Comparison of ENCODE assay signal across 9 cellular contexts in the genomic region with DNA sequence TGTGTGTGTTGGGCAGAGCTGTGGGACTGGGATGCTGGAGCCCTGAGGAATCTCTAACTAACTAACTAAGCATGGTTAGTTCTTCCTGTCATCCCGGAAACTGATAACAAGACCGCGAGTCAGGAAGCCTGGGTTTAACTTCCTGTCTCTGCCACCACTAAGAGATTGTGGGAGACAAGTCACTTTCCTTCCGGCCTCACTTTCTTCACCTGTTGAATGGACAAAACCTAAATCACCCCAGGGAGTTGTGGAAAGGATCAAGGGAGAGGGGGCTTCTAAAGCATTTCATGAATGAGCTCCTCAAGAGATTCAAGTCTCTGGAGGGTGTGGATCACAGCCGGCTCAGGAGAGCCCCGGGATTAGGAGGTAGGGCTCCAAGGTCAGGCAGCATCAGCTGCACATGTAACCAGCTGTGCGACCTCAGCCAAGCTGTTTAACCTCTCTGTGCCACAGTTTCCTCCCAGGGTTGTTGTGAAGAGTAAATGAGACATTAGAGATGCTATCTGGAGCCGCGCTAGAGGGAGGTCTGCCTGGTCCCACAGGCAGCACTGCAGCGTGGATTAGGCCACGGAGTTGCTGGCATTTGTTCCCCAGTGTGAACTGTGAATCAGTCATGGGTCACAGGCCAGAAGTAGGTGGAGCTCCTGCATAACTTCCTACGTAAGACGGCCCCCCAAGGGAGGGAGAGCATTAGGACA.
DNase-seq lines count a peak whose midpoint lies in the region; ATAC-seq and TF ChIP-seq lines count a peak whose summit lies in the region.
"Had no signal": no experiment of that assay in that cellular context is flagged by ENCODE, and none has a peak within 500 bp of the region (broad histone marks: within the 10 kb centered on the region; RNA-seq: fewer than 3 reads in every experiment).

No MANE protein-coding gene starts in this region.

- DNase-seq in ELR (ENCODE audit: low read depth) (peak; percentile 70), PC-3 (peak; percentile 45), lung microvascular endothelial cell (ENCODE audit: low read depth in 2 of 2) (peak; percentile 14 to 49), NCI-H345 treated with DMSO at 0.1 percent for 48 hours (lab: John Stamatoyannopoulos, UW; ENCODE audit: unreplicated experiment) (no peak), caudate nucleus (lab: John Stamatoyannopoulos, UW) (no peak)
- DNase-seq in activated naive CD4-positive, alpha-beta T cell treated with anti-CD3 and anti-CD28 coated beads, Interleukin-2, amount 50 U/mL, for 72 hours (ENCODE audit: low spot score in 2 of 2), result no peak
- DNase-seq: NCI-H1105 had no signal

- ATAC-seq in PC-3 (no peak), HG03571 (IDR thresholded peaks at IDR 0.05; ENCODE audit: unreplicated experiment) (no peak), GM18505 (IDR thresholded peaks at IDR 0.05; ENCODE audit: unreplicated experiment) (no peak)
- ATAC-seq in activated naive CD4-positive, alpha-beta T cell treated with anti-CD3 and anti-CD28 coated beads, Interleukin-2, amount 50 U/mL, for 72 hours, result peak; percentile 41 to 75

- H3K36me3 Mint-ChIP-seq in activated naive CD4-positive, alpha-beta T cell treated with anti-CD3 and anti-CD28 coated beads, Interleukin-2, amount 50 U/mL, for 72 hours, result no peaks in the 10 kb centered on the region

- no peaks in the 10 kb centered on the region for H3K9me2 ChIP-seq in PC-3 (replicated peaks; ENCODE audit: low read length)

- CTCF ChIA-PET in PC-3 (lab: Charles Lee), result no interaction called here

- H3K27ac ChIP-seq in PC-3 (ENCODE audit: low read length) (no peak overlapping the region), caudate nucleus (ENCODE audit: low read depth, low read length) (no peak overlapping the region)

- no TSS peak for BruUV-seq in PC-3 (replicated peaks; lab: Mats Ljungman, UMichigan)

- no peaks in the 10 kb centered on the region for H3K36me3 ChIP-seq in PC-3 (ENCODE audit: low read depth, low read length)

- H3K27me3 ChIP-seq in PC-3 (ENCODE audit: low read length), result no peaks in the 10 kb centered on the region

- H3K4me3 ChIP-seq in PC-3 (ENCODE audit: low read length), result no peak overlapping the region

- H3K4me2 ChIP-seq in PC-3 (ENCODE audit: low read length), result no peak overlapping the region

- no peaks in the 10 kb centered on the region for H3K79me2 ChIP-seq in PC-3 (ENCODE audit: low read length)

- H3K9me3 ChIP-seq in PC-3 (ENCODE audit: low read length), result no peaks in the 10 kb centered on the region

- no peak for TF ChIP-seq POLR2A in GM18505 (IDR thresholded peaks at IDR 0.05; ENCODE audit: borderline replicate concordance, extremely low read depth, insufficient read depth, insufficient read length)

- H3K9ac ChIP-seq in PC-3 (ENCODE audit: low read length), result no peak overlapping the region

- 0 out of 2 replicates have a peak overlapping the region, but pooled peaks have one; percentile 20 for H2AFZ ChIP-seq in PC-3 (ENCODE audit: low read length)

- no peak for TF ChIP-seq CTCF in PC-3 (conservative IDR thresholded peaks at IDR 0.05; ENCODE audit: low read depth, low read length)

- peaks cover 24% of the 10 kb centered on the region for H3K4me1 ChIP-seq in PC-3 (ENCODE audit: insufficient read depth, low read length)

- intact Hi-C loops in PC-3 (cut with micrococcal nuclease), result loop anchor here (2.0 kb wide), 1 partner anchor 77 kb away; no protein-coding TSS in a partner anchor

- H4K20me1 ChIP-seq in PC-3 (ENCODE audit: low read length), result no peaks in the 10 kb centered on the region

- peak overlapping the region; percentile 57 to 82 for H3K27ac Mint-ChIP-seq in activated naive CD4-positive, alpha-beta T cell treated with anti-CD3 and anti-CD28 coated beads, Interleukin-2, amount 50 U/mL, for 72 hours

- H3F3A ChIP-seq in PC-3 (ENCODE audit: low read length, unreplicated experiment), result no peaks in the 10 kb centered on the region

- POLR2A ChIA-PET in PC-3 (lab: Charles Lee; ENCODE audit: unreplicated experiment), result no interaction called here

- no peaks in the 10 kb centered on the region for H3K9me3 Mint-ChIP-seq in activated naive CD4-positive, alpha-beta T cell treated with anti-CD3 and anti-CD28 coated beads, Interleukin-2, amount 50 U/mL, for 72 hours

Comparison
In these comparisons a context has a peak if more than half of its experiments do, and no peak if none do; other contexts are left out.
1. DNase-seq: peak in ELR (single experiment), PC-3 (single experiment) and lung microvascular endothelial cell (2 of 2); none in activated naive CD4-positive, alpha-beta T cell treated with anti-CD3 and anti-CD28 coated beads, Interleukin-2, amount 50 U/mL, for 72 hours (0 of 2), NCI-H345 treated with DMSO at 0.1 percent for 48 hours (single experiment) and caudate nucleus (0 of 61).
2. ATAC-seq: peak in activated naive CD4-positive, alpha-beta T cell treated with anti-CD3 and anti-CD28 coated beads, Interleukin-2, amount 50 U/mL, for 72 hours (2 of 2); none in PC-3 (single experiment), HG03571 (single experiment) and GM18505 (single experiment).